8 cellular contexts compared by ENCODE assay signal in genomic region chrX:74422029-74422352, GRCh38. TPM values are rescaled to one million over a fixed set of nuclear protein-coding genes. Genes with fewer than 3 reads are reported as not detected.
DNase-seq lines count a peak whose midpoint lies in the region; ATAC-seq, FAIRE-seq and TF ChIP-seq lines count a peak whose summit lies in the region.

No MANE protein-coding gene starts in this region.

- no peak overlapping the region for H3K4me3 ChIP-seq in CD4-positive, alpha-beta memory T cell (ENCODE audit: low read length in 2 of 2)
- H3K4me3 ChIP-seq in fibroblast of pulmonary artery (replicated peaks; ENCODE audit: low read depth, low read length) (peak overlapping the region; percentile 60), pancreas (peak overlapping the region; percentile 15 to 53 (median 32))

- POLR2A ChIA-PET in CD4-positive, alpha-beta memory T cell (lab: Charles Lee; ENCODE audit: partially characterized antibody), result no interaction called here

- no peak for DNase-seq in CD4-positive, alpha-beta memory T cell
- DNase-seq in T-helper 17 cell, result no peak
- no peak for DNase-seq in fibroblast of pulmonary artery (ENCODE audit: low read depth)
- peak in 3 of 6 donors; percentile 16 to 67 (median 56) for DNase-seq in pancreas
- no peak for DNase-seq in NK-92 treated with Interleukin-12 subunit alpha and Interleukin-12 subunit beta, amount 100 ng/mL, for 24 hours (lab: John Stamatoyannopoulos, UW)
- DNase-seq in SW480 (ENCODE audit: low spot score), result no peak
- DNase-seq in central memory CD4-positive, alpha-beta T cell, result no peak

- H3K36me3 ChIP-seq in CD4-positive, alpha-beta memory T cell (ENCODE audit: insufficient read depth, low read length), result no peaks in the 10 kb centered on the region
- H3K36me3 ChIP-seq in pancreas, result no peaks in the 10 kb centered on the region

- peaks cover 4 to 19% (median 7%) of the 10 kb centered on the region in 4 donors for H3K4me1 Mint-ChIP-seq in CD4-positive, alpha-beta memory T cell
- H3K4me1 Mint-ChIP-seq in T-helper 17 cell, result peaks cover 11% of the 10 kb centered on the region

- no peaks in the 10 kb centered on the region for H3K9me3 ChIP-seq in CD4-positive, alpha-beta memory T cell (ENCODE audit: control insufficient read depth in 1 of 2, low read length in 2 of 2)
- no peaks in the 10 kb centered on the region for H3K9me3 ChIP-seq in T-helper 17 cell (ENCODE audit: control insufficient read depth, low read length, poor library complexity, severe bottlenecking)
- H3K9me3 ChIP-seq in pancreas, result no peaks in the 10 kb centered on the region

- ATAC-seq in T-helper 17 cell, result no peak
- no peak for ATAC-seq in pancreas
- no peak for ATAC-seq in HG03521 (IDR thresholded peaks at IDR 0.05; ENCODE audit: unreplicated experiment)

- no peak overlapping the region for H3K27ac ChIP-seq in CD4-positive, alpha-beta memory T cell (ENCODE audit: low read depth, low read length)
- peak overlapping the region in 2 of 4 donors; percentile 37 to 87 for H3K27ac ChIP-seq in pancreas

- intact Hi-C loops in CD4-positive, alpha-beta memory T cell (cut with micrococcal nuclease), result no loop called here
- intact Hi-C loops in pancreas (cut with DNase I), result no loop called here

- CTCF ChIA-PET in CD4-positive, alpha-beta memory T cell (lab: Charles Lee; ENCODE audit: partially characterized antibody), result no interaction called here

- H3K27ac Mint-ChIP-seq in CD4-positive, alpha-beta memory T cell, result peak overlapping the region in 2 of 7 donors; percentile 15 to 48
- H3K27ac Mint-ChIP-seq in T-helper 17 cell, result no peak overlapping the region

- no peak for FAIRE-seq in pancreas (lab: Jason Lieb, UNC)

- TF ChIP-seq CTCF in fibroblast of pulmonary artery (IDR thresholded peaks at IDR 0.05; ENCODE audit: low read length, missing control alignments), result no peak
- TF ChIP-seq CTCF in pancreas (IDR thresholded peaks at IDR 0.05), result no peak

- H3K4me1 ChIP-seq in CD4-positive, alpha-beta memory T cell (ENCODE audit: insufficient read depth, low read length), result no peaks in the 10 kb centered on the region
- H3K4me1 ChIP-seq in pancreas, result no peaks in the 10 kb centered on the region

- peaks cover 4 to 7% of the 10 kb centered on the region in 2 donors for H3K27me3 Mint-ChIP-seq in CD4-positive, alpha-beta memory T cell
- H3K27me3 Mint-ChIP-seq in T-helper 17 cell, result peaks cover 13% of the 10 kb centered on the region

- peak overlapping the region; percentile 67 to 81 (median 74) for H3K4me3 Mint-ChIP-seq in CD4-positive, alpha-beta memory T cell
- peak overlapping the region; percentile 79 for H3K4me3 Mint-ChIP-seq in T-helper 17 cell

- H3K27me3 ChIP-seq in CD4-positive, alpha-beta memory T cell (ENCODE audit: insufficient read depth, low read length), result no peaks in the 10 kb centered on the region
- H3K27me3 ChIP-seq in pancreas, result no peaks in the 10 kb centered on the region

- peaks cover 0 to 1% of the 10 kb centered on the region in 2 donors for H3K36me3 Mint-ChIP-seq in CD4-positive, alpha-beta memory T cell
- no peaks in the 10 kb centered on the region for H3K36me3 Mint-ChIP-seq in T-helper 17 cell (ENCODE audit: low read depth)

- 7 to 19% methylated on average over 12 to 17 of the region's 17 CpGs for WGBS in pancreas, 2 donors

- no peaks in the 10 kb centered on the region for H3K9me3 Mint-ChIP-seq in CD4-positive, alpha-beta memory T cell

RNA-seq across cellular contexts. Expression of gene SLC16A2, which starts 0.7 kb away (rescaled TPM):
- under 1 TPM; 0.19 to 0.35 TPM for total RNA-seq in CD4-positive, alpha-beta memory T cell
- under 1 TPM in 1 of 2 donors, not detected in 1; 0.07 TPM for polyA plus RNA-seq in CD4-positive, alpha-beta memory T cell
- total RNA-seq in T-helper 17 cell (under 1 TPM; 0.10 to 0.12 TPM), pancreas (1 to 10 TPM; 2.7 to 8.4 (median 3.8) TPM)
- polyA plus RNA-seq in pancreas, result 1 to 10 TPM; 2.2 to 4.3 TPM

Comparison
In these comparisons a context has a peak if more than half of its experiments do, and no peak if none do; other contexts are left out.
1. H3K4me3 ChIP-seq: peak in fibroblast of pulmonary artery (single experiment) and pancreas (4 of 4); none in CD4-positive, alpha-beta memory T cell (0 of 2).